30 cellular contexts compared by ENCODE assay signal in genomic region chr4:93835929-93836328, GRCh38. TPM values are rescaled to one million over a fixed set of nuclear protein-coding genes. Genes with fewer than 3 reads are reported as not detected.
"Had no signal": no experiment of that assay in that cellular context is flagged by ENCODE, and none has a peak within 500 bp of the region (broad histone marks: within the 10 kb centered on the region; RNA-seq: fewer than 3 reads in every experiment).

No MANE protein-coding gene starts in this region.

- H3K4me1 Mint-ChIP-seq: activated naive CD4-positive, alpha-beta T cell treated with anti-CD3 and anti-CD28 coated beads, Interleukin-2, amount 10 ng/mL, durations not matched to agents 7 days and 5 days; activated naive CD8-positive, alpha-beta T cell treated with anti-CD3 and anti-CD28 coated beads, Interleukin-2, amount 10 ng/mL, durations not matched to agents 7 days and 5 days had no signal

- ATAC-seq: foreskin keratinocyte; heart left ventricle; naive thymus-derived CD4-positive, alpha-beta T cell had no signal

- H3K9me3 ChIP-seq: ascending aorta, heart left ventricle, spleen, suprapubic skin, tibial artery had no signal

- H3K27ac Mint-ChIP-seq: activated naive CD4-positive, alpha-beta T cell treated with anti-CD3 and anti-CD28 coated beads, Interleukin-2, amount 10 ng/mL, durations not matched to agents 7 days and 5 days; activated naive CD8-positive, alpha-beta T cell treated with anti-CD3 and anti-CD28 coated beads, Interleukin-2, amount 10 ng/mL, durations not matched to agents 7 days and 5 days; activated T-helper 1 cell treated with anti-CD3 and anti-CD28 coated beads, Interleukin-12 subunit alpha, Interleukin-12 subunit beta, Interleukin-2, Interleukin-4 antibody, amounts not matched to agents 30 ng/mL and 10 ng/mL and 1 ng/mL, durations not matched to agents 14 hours and 24 hours and 36 hours; naive thymus-derived CD4-positive, alpha-beta T cell had no signal

- H3K4me3 Mint-ChIP-seq: activated naive CD4-positive, alpha-beta T cell treated with anti-CD3 and anti-CD28 coated beads, Interleukin-2, amount 10 ng/mL, durations not matched to agents 7 days and 5 days; activated naive CD8-positive, alpha-beta T cell treated with anti-CD3 and anti-CD28 coated beads, Interleukin-2, amount 10 ng/mL, durations not matched to agents 7 days and 5 days; activated T-helper 1 cell treated with anti-CD3 and anti-CD28 coated beads, Interleukin-12 subunit alpha, Interleukin-12 subunit beta, Interleukin-2, Interleukin-4 antibody, amounts not matched to agents 30 ng/mL and 10 ng/mL and 1 ng/mL, durations not matched to agents 14 hours and 24 hours and 36 hours; naive thymus-derived CD4-positive, alpha-beta T cell had no signal

- H3K9me3 Mint-ChIP-seq: activated naive CD4-positive, alpha-beta T cell treated with anti-CD3 and anti-CD28 coated beads, Interleukin-2, amount 10 ng/mL, durations not matched to agents 7 days and 5 days had no signal

- H3K36me3 Mint-ChIP-seq: activated naive CD4-positive, alpha-beta T cell treated with anti-CD3 and anti-CD28 coated beads, Interleukin-2, amount 10 ng/mL, durations not matched to agents 7 days and 5 days; activated naive CD8-positive, alpha-beta T cell treated with anti-CD3 and anti-CD28 coated beads, Interleukin-2, amount 10 ng/mL, durations not matched to agents 7 days and 5 days had no signal

- H3K27ac ChIP-seq: ascending aorta, brain microvascular endothelial cell, esophagus muscularis mucosa, foreskin keratinocyte, heart left ventricle, spleen, suprapubic skin, tibial artery, VCaP had no signal

- DNase-seq: activated CD4-positive, alpha-beta T cell treated with anti-CD3 and anti-CD28 coated beads for 48 hours; activated CD4-positive, alpha-beta T cell treated with anti-CD3 and anti-CD28 coated beads, Interleukin-2, amount 50 U/mL, for 48 hours; activated CD8-positive, alpha-beta memory T cell treated with anti-CD3 and anti-CD28 coated beads for 24 hours; activated CD8-positive, alpha-beta memory T cell treated with anti-CD3 and anti-CD28 coated beads, Interleukin-2, amount 50 U/mL, for 4 hours; activated gamma-delta T cell; activated naive CD4-positive, alpha-beta T cell treated with anti-CD3 and anti-CD28 coated beads, Interleukin-2, amount 10 ng/mL, durations not matched to agents 7 days and 5 days; activated naive CD8-positive, alpha-beta T cell treated with anti-CD3 and anti-CD28 coated beads, Interleukin-2, amount 10 ng/mL, durations not matched to agents 7 days and 5 days; activated T-cell treated with anti-CD3 and anti-CD28 coated beads, Interleukin-2, amount 50 U/mL, for 1 hour; brain microvascular endothelial cell; foreskin keratinocyte; heart left ventricle; midbrain; naive thymus-derived CD4-positive, alpha-beta T cell; right cardiac atrium; spleen; stimulated activated naive CD4-positive, alpha-beta T cell; T-helper 9 cell; tibial artery had no signal

- H3K4me1 ChIP-seq: ascending aorta, foreskin keratinocyte, tibial artery had no signal

RNA-seq across cellular contexts. Expression of gene ATOH1, which starts 7.4 kb away (rescaled TPM):
- total RNA-seq: activated naive CD8-positive, alpha-beta T cell treated with anti-CD3 and anti-CD28 coated beads, Interleukin-2, amount 10 ng/mL, durations not matched to agents 7 days and 5 days; activated T-helper 1 cell treated with anti-CD3 and anti-CD28 coated beads, Interleukin-12 subunit alpha, Interleukin-12 subunit beta, Interleukin-2, Interleukin-4 antibody, amounts not matched to agents 30 ng/mL and 10 ng/mL and 1 ng/mL, durations not matched to agents 14 hours and 24 hours and 36 hours; ascending aorta; cardiac septum; chondrocyte; endothelial cell of umbilical vein; esophagus muscularis mucosa; foreskin keratinocyte; heart left ventricle; kidney epithelial cell; lower leg skin; naive thymus-derived CD4-positive, alpha-beta T cell; omental fat pad; spleen; suprapubic skin; ureter had no signal
- polyA plus RNA-seq: endothelial cell of umbilical vein; foreskin keratinocyte; heart left ventricle; naive thymus-derived CD4-positive, alpha-beta T cell; spleen had no signal
